Comparison of ENCODE assay signal across 11 cellular contexts in the genomic region with DNA sequence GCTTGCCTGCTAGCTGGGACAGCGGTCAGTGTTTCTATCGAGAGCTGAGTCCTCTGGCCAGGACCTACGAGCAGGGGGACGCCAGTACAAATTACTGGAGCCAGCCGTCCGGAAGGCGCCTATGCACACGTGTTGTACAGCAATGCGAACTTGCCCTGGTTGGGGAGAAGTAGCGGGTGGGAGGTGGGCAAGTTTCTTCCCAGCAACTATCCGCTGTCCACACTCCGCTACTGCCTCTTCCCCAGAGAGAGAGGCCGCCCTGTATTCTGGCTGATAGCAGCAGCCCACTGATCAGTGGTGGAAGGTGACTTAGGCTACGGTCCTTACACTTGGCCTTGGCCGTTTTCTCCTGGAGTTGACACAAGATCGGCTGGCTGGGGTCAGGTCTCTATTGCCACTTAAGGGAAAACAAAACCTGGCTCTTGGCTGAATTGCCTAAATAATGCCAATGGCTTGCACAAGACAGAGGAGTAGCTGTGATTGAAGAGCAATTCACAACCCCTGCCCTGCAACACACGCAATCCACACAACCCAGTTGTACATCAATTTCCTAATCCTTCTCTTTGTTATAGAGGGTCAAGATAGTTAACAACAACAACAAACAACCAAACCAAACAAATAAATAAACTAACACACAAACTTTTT. TPM values are rescaled to one million over a fixed set of nuclear protein-coding genes. Genes with fewer than 3 reads are reported as not detected.
DNase-seq lines count a peak whose midpoint lies in the region; ATAC-seq and TF ChIP-seq lines count a peak whose summit lies in the region.
"Had no signal": no experiment of that assay in that cellular context is flagged by ENCODE, and none has a peak within 500 bp of the region (broad histone marks: within the 10 kb centered on the region; RNA-seq: fewer than 3 reads in every experiment).

No MANE protein-coding gene starts in this region.

- H3K36me3 ChIP-seq in BLaER1 treated with 17β-estradiol and CSF1 and Interleukin-3, amounts not matched to agents 10 nM and 100 nM: no peaks in the 10 kb centered on the region
- no peaks in the 10 kb centered on the region for H3K36me3 ChIP-seq in IMR-90 (ENCODE audit: control insufficient read depth, insufficient read depth, low read length)
- no peaks in the 10 kb centered on the region for H3K36me3 ChIP-seq in duodenal mucosa (ENCODE audit: control insufficient read depth in 1 of 2, insufficient read depth in 2 of 2, low read length in 2 of 2)
- H3K36me3 ChIP-seq: stomach had no signal

- H3K14ac ChIP-seq in IMR-90 (replicated peaks; ENCODE audit: low read depth, low read length): peak overlapping the region; percentile 84

- no peak for TF ChIP-seq POLR2A in IMR-90 (IDR thresholded peaks at IDR 0.05; ENCODE audit: low read depth, low read length)

- H2BK120ac ChIP-seq in IMR-90 (ENCODE audit: low read depth, low read length): peak overlapping the region; percentile 95

- dilution Hi-C loops in IMR-90 (cut with HindIII; ENCODE audit: low sequenced_read_pairs, unreplicated experiment): no loop called here

- peak overlapping the region in 4 of 11 experiments; percentile 59 to 70 (median 62); a peak in 3 of 22 replicates for H3K9ac ChIP-seq in BLaER1 treated with 17β-estradiol and CSF1 and Interleukin-3, amounts not matched to agents 10 nM and 100 nM
- H3K9ac ChIP-seq in IMR-90 (ENCODE audit: low read depth, low read length): no peak overlapping the region
- peak overlapping the region in 1 of 2 donors; percentile 64 for H3K9ac ChIP-seq in duodenal mucosa (ENCODE audit: low read depth in 1 of 2, low read length in 2 of 2)

- H3K9me3 ChIP-seq in BLaER1 treated with 17β-estradiol and CSF1 and Interleukin-3, amounts not matched to agents 10 nM and 100 nM (replicated peaks in 1 of 11): peaks cover 0 to 9% (median 0%) of the 10 kb centered on the region in 11 experiments; a peak in 1 of 22 replicates
- H3K9me3 ChIP-seq in IMR-90 (ENCODE audit: control insufficient read depth, insufficient read depth, low read length) (no peaks in the 10 kb centered on the region), duodenal mucosa (ENCODE audit: control insufficient read depth in 1 of 2, low read length in 2 of 2) (no peaks in the 10 kb centered on the region)
- H3K9me3 ChIP-seq: stomach had no signal

- peak overlapping the region; percentile 76 for H3K4me3 Mint-ChIP-seq in natural killer cell

- H3K36me3 Mint-ChIP-seq in natural killer cell: no peaks in the 10 kb centered on the region

- in situ Hi-C loops in IMR-90 (cut with MboI; ENCODE audit: low sequenced_read_pairs): no loop called here

- peak overlapping the region; percentile 60; the same call in 1 of the 2 replicates for H4K91ac ChIP-seq in IMR-90 (ENCODE audit: insufficient read depth, low read depth, low read length)

- BruUV-seq in IMR-90 (replicated peaks; lab: Mats Ljungman, UMichigan): no TSS peak

- CTCF ChIA-PET in IMR-90 (lab: Yijun Ruan, JAX) (interaction anchor here (1.1 to 2.8 kb wide), 4 partner anchors 11 to 115 kb away, joined by 3 to 34 read pairs (median 8); a partner anchor contains a TSS), RWPE1 (lab: Yijun Ruan, JAX) (interaction anchor here (0.6 to 2.5 kb wide), 4 partner anchors 37 to 392 kb away, joined by 3 to 20 read pairs (median 4); no protein-coding TSS in a partner anchor)

- H2BK20ac ChIP-seq in IMR-90 (ENCODE audit: low read depth, low read length): 0 out of 2 replicates have a peak overlapping the region, but pooled peaks have one; percentile 62

- no peak overlapping the region for H3K27ac Mint-ChIP-seq in natural killer cell
- H3K27ac Mint-ChIP-seq: dendritic cell treated with granulocyte-macrophage colony-stimulating factor and Interleukin-4, amounts not matched to agents 40 ng/mL and 50 ng/mL, for 4 days had no signal

- H3K4ac ChIP-seq in IMR-90 (ENCODE audit: low read depth, low read length): peak overlapping the region; percentile 88

- peaks cover 2% of the 10 kb centered on the region; the same call in 1 of the 2 replicates for H3K9me1 ChIP-seq in IMR-90 (ENCODE audit: insufficient read depth, low read length)

- peak overlapping the region; percentile 69 to 88; a peak in 2 of 4 replicates for H4K8ac ChIP-seq in IMR-90 (ENCODE audit: low read depth in 2 of 2, low read length in 2 of 2)

- no peaks in the 10 kb centered on the region for H3K79me1 ChIP-seq in IMR-90 (ENCODE audit: low read depth in 1 of 2, low read length in 2 of 2)

- ATAC-seq in IMR-90 (ENCODE audit: low read depth) (no peak), natural killer cell (no peak)

- no peak for TF ChIP-seq CTCF in IMR-90 (conservative IDR thresholded peaks at IDR 0.05; ENCODE audit: low read depth, low read length)
- no peak for TF ChIP-seq CTCF in natural killer cell (IDR thresholded peaks at IDR 0.05)
- TF ChIP-seq CTCF in RWPE1 (conservative IDR thresholded peaks at IDR 0.05; ENCODE audit: low read depth): no peak

- peak overlapping the region; percentile 83 for H3K23ac ChIP-seq in IMR-90 (ENCODE audit: low read depth, low read length)

- H2AFZ ChIP-seq in IMR-90 (replicated peaks; ENCODE audit: low read length, poor library complexity): peak overlapping the region; percentile 95

- no peak for DNase-seq in IMR-90
- DNase-seq in natural killer cell: no peak
- no peak for DNase-seq in T-helper 9 cell
- no peak for DNase-seq in RWPE1 (ENCODE audit: low spot score)
- DNase-seq in NCI-H2196 treated with DMSO at 0.1 percent for 48 hours (lab: John Stamatoyannopoulos, UW; ENCODE audit: unreplicated experiment): no peak
- no peak for DNase-seq in HuH-7 (ENCODE audit: low spot score)

- 0 out of 3 replicates have a peak overlapping the region, but pooled peaks have one; percentile 31 for H2BK15ac ChIP-seq in IMR-90 (ENCODE audit: low read depth, low read length)

- peaks cover 0 to 10% (median 4%) of the 10 kb centered on the region in 10 experiments; a peak in 10 of 20 replicates for H3K4me1 ChIP-seq in BLaER1 treated with 17β-estradiol and CSF1 and Interleukin-3, amounts not matched to agents 10 nM and 100 nM
- H3K4me1 ChIP-seq in IMR-90 (ENCODE audit: control insufficient read depth, insufficient read depth, low read length) (no peaks in the 10 kb centered on the region; the same call in 1 of the 2 replicates), duodenal mucosa (ENCODE audit: control insufficient read depth in 1 of 2, insufficient read depth in 2 of 2, low read length in 2 of 2) (peaks cover 0 to 5% of the 10 kb centered on the region in 2 donors)

- TF ChIP-seq RAD21 in IMR-90 (IDR thresholded peaks at IDR 0.05; ENCODE audit: low read length): no peak

- 100% methylated on average over 4 of the region's 17 CpGs; no CpG with 5 or more reads in 1 of the 2 experiments for WGBS in IMR-90 (ENCODE audit: extremely low coverage in 2 of 2, insufficient read length in 1 of 2), 2 experiments

- no peak overlapping the region for H3K27ac ChIP-seq in BLaER1 treated with 17β-estradiol and CSF1 and Interleukin-3, amounts not matched to agents 10 nM and 100 nM
- H3K27ac ChIP-seq in IMR-90 (ENCODE audit: insufficient read depth, low read length): no peak overlapping the region
- no peak overlapping the region for H3K27ac ChIP-seq in duodenal mucosa (ENCODE audit: low read depth, low read length)
- H3K27ac ChIP-seq in RWPE1: no peak overlapping the region

- peak overlapping the region in 10 of 11 experiments; percentile 75 to 95 (median 88); a peak in 20 of 22 replicates for H3K4me2 ChIP-seq in BLaER1 treated with 17β-estradiol and CSF1 and Interleukin-3, amounts not matched to agents 10 nM and 100 nM
- no peak overlapping the region for H3K4me2 ChIP-seq in IMR-90 (ENCODE audit: low read depth, low read length)

- intact Hi-C loops in IMR-90 (cut with micrococcal nuclease): no loop called here
- intact Hi-C loops in natural killer cell (cut with micrococcal nuclease): no loop called here

- H3K4me3 ChIP-seq in BLaER1 treated with 17β-estradiol and CSF1 and Interleukin-3, amounts not matched to agents 10 nM and 100 nM: peak overlapping the region in 5 of 10 experiments; percentile 51 to 69 (median 57); a peak in 5 of 20 replicates
- H3K4me3 ChIP-seq in IMR-90 (ENCODE audit: insufficient read depth, low read depth, low read length): no peak overlapping the region
- H3K4me3 ChIP-seq in duodenal mucosa (ENCODE audit: low read depth in 1 of 2, low read length in 2 of 2): peak overlapping the region; percentile 63 to 68

- peaks cover 9 to 23% (median 18%) of the 10 kb centered on the region in 11 experiments; a peak in 21 of 22 replicates for H3K27me3 ChIP-seq in BLaER1 treated with 17β-estradiol and CSF1 and Interleukin-3, amounts not matched to agents 10 nM and 100 nM
- H3K27me3 ChIP-seq in IMR-90 (ENCODE audit: control insufficient read depth, insufficient read depth, low read length) (no peaks in the 10 kb centered on the region), duodenal mucosa (ENCODE audit: control insufficient read depth in 1 of 2, insufficient read depth in 2 of 2, low read length in 2 of 2) (peaks cover 0 to 6% of the 10 kb centered on the region in 2 donors)
- H3K27me3 ChIP-seq: stomach had no signal

- POLR2A ChIA-PET in IMR-90 (lab: Charles Lee; ENCODE audit: unreplicated experiment): interaction anchor here (1.3 kb wide), 1 partner anchor 115 kb away, joined by 4 read pairs; no protein-coding TSS in a partner anchor
- POLR2A ChIA-PET in RWPE1 (lab: Yijun Ruan, JAX; ENCODE audit: low non-redundant PET): no interaction called here

- H4K20me1 ChIP-seq in BLaER1 treated with 17β-estradiol and CSF1 and Interleukin-3, amounts not matched to agents 10 nM and 100 nM: no peaks in the 10 kb centered on the region
- H4K20me1 ChIP-seq in IMR-90 (ENCODE audit: insufficient read depth, low read length): no peaks in the 10 kb centered on the region

- H2AK5ac ChIP-seq in IMR-90 (ENCODE audit: low read depth, low read length): peak overlapping the region; percentile 79

- H4K5ac ChIP-seq in IMR-90 (ENCODE audit: low read depth, low read length): peak overlapping the region; percentile 58; the same call in 1 of the 2 replicates

- peaks cover 12 to 28% of the 10 kb centered on the region in 2 donors for H3K27me3 Mint-ChIP-seq in natural killer cell (ENCODE audit: low read depth in 2 of 2)

- no peak overlapping the region for H3K56ac ChIP-seq in IMR-90 (ENCODE audit: extremely low read depth, insufficient read depth, low read length)

- peak overlapping the region; percentile 63 for H2AK9ac ChIP-seq in IMR-90 (replicated peaks; ENCODE audit: low read depth, low read length, poor library complexity)

- H2BK5ac ChIP-seq in IMR-90 (ENCODE audit: low read depth, low read length, poor library complexity, severe bottlenecking): no peak overlapping the region

- no peaks in the 10 kb centered on the region for H3K9me3 Mint-ChIP-seq in natural killer cell
- H3K9me3 Mint-ChIP-seq: dendritic cell treated with granulocyte-macrophage colony-stimulating factor and Interleukin-4, amounts not matched to agents 40 ng/mL and 50 ng/mL, for 4 days had no signal

- H3K18ac ChIP-seq in IMR-90 (ENCODE audit: low read depth, low read length): no peak overlapping the region

- peaks cover 6 to 8% of the 10 kb centered on the region in 2 donors for H3K4me1 Mint-ChIP-seq in natural killer cell

RNA-seq across cellular contexts. Expression of a gene that starts 12.8 kb away (rescaled TPM):
- total RNA-seq in IMR-90 (2012; rRNA removed) (2.5 and 2.7 TPM in 2 replicates), natural killer cell (under 1 TPM; 0.19 to 0.43 (median 0.20) TPM)
- polyA plus RNA-seq in IMR-90 (2012; rRNA removed): 0.91 and 0.95 TPM in 2 replicates
- polyA plus RNA-seq in IMR-90 (2012; cell fraction: cytosol; rRNA removed): 0.34 and 0.49 TPM in 2 replicates
- polyA plus RNA-seq in IMR-90 (2012; cell fraction: nucleus; rRNA removed; ENCODE audit: low replicate concordance): 0.65 and 2.8 TPM in 2 replicates
- total RNA-seq: G401 had no signal
